Comparison of ENCODE assay signal across 15 cellular contexts in genomic region chr1:103341377-103341880, GRCh38.
DNase-seq lines count a peak whose midpoint lies in the region; ATAC-seq and TF ChIP-seq lines count a peak whose summit lies in the region.
"Had no signal": no experiment of that assay in that cellular context is flagged by ENCODE, and none has a peak within 500 bp of the region (broad histone marks: within the 10 kb centered on the region; RNA-seq: fewer than 3 reads in every experiment).

No MANE protein-coding gene starts in this region.

- no peak for TF ChIP-seq CTCF in OCI-LY3 (IDR thresholded peaks at IDR 0.05; ENCODE audit: low read depth, low read length)
- no peak for TF ChIP-seq CTCF in adrenal gland (IDR thresholded peaks at IDR 0.05)

- peak overlapping the region; percentile 50; the same call in 1 of the 2 replicates for H3K9ac ChIP-seq in OCI-LY3 (ENCODE audit: low read length)
- H3K9ac ChIP-seq: SK-N-SH had no signal

- no peak overlapping the region for H2AFZ ChIP-seq in OCI-LY3 (ENCODE audit: low read depth, low read length)

- no peaks in the 10 kb centered on the region for H4K20me1 ChIP-seq in OCI-LY3 (ENCODE audit: insufficient read depth, low read length)

- DNase-seq in stromal cell of bone marrow (ENCODE audit: low read depth), result peak; percentile 6
- no peak for DNase-seq in activated T-cell treated with anti-CD3 and anti-CD28 coated beads, Interleukin-2, amount 50 U/mL, for 1 hour
- DNase-seq in adrenal gland, result no peak
- DNase-seq: ACHN; CD4-positive, alpha-beta T cell; DMS79 treated with DMSO at 0.1 percent for 48 hours; NCI-H1092 treated with DMSO at 0.1 percent for 48 hours; NCI-H187; PC-3; SK-N-SH had no signal

- H3K36me3 ChIP-seq in OCI-LY3 (replicated peaks; ENCODE audit: low read depth, low read length), result no peaks in the 10 kb centered on the region
- no peaks in the 10 kb centered on the region for H3K36me3 ChIP-seq in adrenal gland (replicated peaks in 1 of 2)

- H3K4me2 ChIP-seq in OCI-LY3 (ENCODE audit: low read length), result peak overlapping the region; percentile 61
- H3K4me2 ChIP-seq: SK-N-SH had no signal

- no peaks in the 10 kb centered on the region for H3K79me2 ChIP-seq in OCI-LY3 (ENCODE audit: low read length)

- no peaks in the 10 kb centered on the region for H3K27me3 ChIP-seq in OCI-LY3 (ENCODE audit: low read depth, low read length)
- H3K27me3 ChIP-seq in adrenal gland, result no peaks in the 10 kb centered on the region

- H3K9me3 ChIP-seq in OCI-LY3 (ENCODE audit: insufficient read depth, low read length), result no peaks in the 10 kb centered on the region
- no peaks in the 10 kb centered on the region for H3K9me3 ChIP-seq in adrenal gland (replicated peaks in 1 of 3)
- H3K9me3 ChIP-seq: SK-N-SH had no signal

- peak overlapping the region; percentile 89 for H3K27ac ChIP-seq in OCI-LY3 (ENCODE audit: low read length)
- H3K27ac ChIP-seq in adrenal gland, result no peak overlapping the region

- peak; percentile 53 for ATAC-seq in GM18868 (IDR thresholded peaks at IDR 0.05; ENCODE audit: unreplicated experiment)
- ATAC-seq in HG02852 (IDR thresholded peaks at IDR 0.05; ENCODE audit: unreplicated experiment), result peak; percentile 55
- ATAC-seq in SK-N-SH treated with all-trans-retinoic acid at 6 μM for 48 hours, result no peak
- ATAC-seq: PC-3, Right ventricle myocardium inferior had no signal

- WGBS in adrenal gland, 4 donors, result 69 to 83% (median 78%) methylated on average over 2 of the region's 2 CpGs

- peaks cover 28% of the 10 kb centered on the region for H3K4me1 ChIP-seq in OCI-LY3 (ENCODE audit: low read length)
- H3K4me1 ChIP-seq in adrenal gland (replicated peaks in 1 of 2), result no peaks in the 10 kb centered on the region

- H3K4me3 ChIP-seq in OCI-LY3 (ENCODE audit: low read length), result peak overlapping the region; percentile 39; the same call in 1 of the 2 replicates
- no peak overlapping the region for H3K4me3 ChIP-seq in adrenal gland

- no peak for TF ChIP-seq POLR2A in adrenal gland (IDR thresholded peaks at IDR 0.05)

- intact Hi-C loops in adrenal gland (cut with DNase I), result no loop called here

TF ChIP-seq in SK-N-SH treated with all-trans-retinoic acid at 6 μM for 48 hours, 23 proteins besides CTCF, POLR2A, EP300 and RAD21:
- TF ChIP-seq ZFP30 (CRISPR knock-in tag; IDR thresholded peaks at IDR 0.05) (no peak), ZC3H10 (CRISPR knock-in tag; IDR thresholded peaks at IDR 0.05) (no peak), ZNF8 (CRISPR knock-in tag; IDR thresholded peaks at IDR 0.05) (no peak), ZFP3 (CRISPR knock-in tag; IDR thresholded peaks at IDR 0.05) (no peak), ARNTL (CRISPR knock-in tag; IDR thresholded peaks at IDR 0.05; ENCODE audit: borderline replicate concordance, low read depth) (no peak), BACH2 (CRISPR knock-in tag; IDR thresholded peaks at IDR 0.05; ENCODE audit: borderline replicate concordance) (no peak), CSRNP3 (CRISPR knock-in tag; IDR thresholded peaks at IDR 0.05) (no peak), OSR1 (CRISPR knock-in tag; IDR thresholded peaks at IDR 0.05) (no peak), PPARA (CRISPR knock-in tag; IDR thresholded peaks at IDR 0.05; ENCODE audit: borderline replicate concordance) (no peak), ESRRG (CRISPR knock-in tag; IDR thresholded peaks at IDR 0.05) (no peak)
